Comparison of ENCODE assay signal across 8 cellular contexts in the genomic region with DNA sequence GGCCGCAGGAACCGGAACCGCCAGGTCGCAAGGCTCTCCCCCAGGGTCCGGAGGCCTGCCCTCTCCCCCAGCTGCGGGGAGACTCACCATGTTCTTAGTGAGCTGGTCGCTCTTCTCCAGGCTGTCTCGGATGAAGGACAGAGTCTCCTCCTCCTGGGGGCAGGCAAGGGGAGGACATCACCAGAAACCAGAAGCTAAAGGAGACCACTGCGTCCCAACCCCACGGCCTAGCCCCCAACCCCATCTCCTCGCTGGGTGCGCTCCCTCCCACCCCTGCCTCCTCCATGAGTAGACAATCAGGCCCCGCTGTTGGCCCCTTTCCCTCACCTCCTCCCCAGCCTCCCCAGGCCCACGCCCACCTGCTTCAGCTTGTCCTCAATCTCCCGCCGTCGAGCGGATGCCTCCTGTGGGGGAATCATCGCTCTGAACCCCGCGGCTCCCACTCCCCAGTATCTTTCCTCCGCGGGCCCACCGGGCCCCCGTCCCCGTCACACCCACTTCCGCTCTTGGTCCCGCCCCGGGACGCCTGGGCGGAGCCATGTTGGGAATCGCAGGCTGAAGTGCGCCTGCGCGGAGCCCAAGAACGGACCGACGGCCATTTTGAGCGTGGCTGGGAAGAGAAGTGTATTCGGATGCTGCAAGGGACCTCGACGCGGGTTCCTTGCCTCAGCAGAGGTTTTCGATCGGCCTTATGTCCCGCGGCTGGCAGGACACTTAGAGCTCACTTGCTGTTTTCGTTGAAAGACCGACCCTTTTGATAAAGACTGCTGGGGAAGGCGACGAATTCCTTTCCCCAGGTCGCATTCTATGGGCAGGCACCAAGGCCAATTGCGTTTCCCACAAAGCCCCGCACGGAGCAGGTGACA. TPM values are rescaled to one million over a fixed set of nuclear protein-coding genes. Genes with fewer than 3 reads are reported as not detected.
DNase-seq lines count a peak whose midpoint lies in the region; ATAC-seq and TF ChIP-seq lines count a peak whose summit lies in the region.

A gene with protein sequence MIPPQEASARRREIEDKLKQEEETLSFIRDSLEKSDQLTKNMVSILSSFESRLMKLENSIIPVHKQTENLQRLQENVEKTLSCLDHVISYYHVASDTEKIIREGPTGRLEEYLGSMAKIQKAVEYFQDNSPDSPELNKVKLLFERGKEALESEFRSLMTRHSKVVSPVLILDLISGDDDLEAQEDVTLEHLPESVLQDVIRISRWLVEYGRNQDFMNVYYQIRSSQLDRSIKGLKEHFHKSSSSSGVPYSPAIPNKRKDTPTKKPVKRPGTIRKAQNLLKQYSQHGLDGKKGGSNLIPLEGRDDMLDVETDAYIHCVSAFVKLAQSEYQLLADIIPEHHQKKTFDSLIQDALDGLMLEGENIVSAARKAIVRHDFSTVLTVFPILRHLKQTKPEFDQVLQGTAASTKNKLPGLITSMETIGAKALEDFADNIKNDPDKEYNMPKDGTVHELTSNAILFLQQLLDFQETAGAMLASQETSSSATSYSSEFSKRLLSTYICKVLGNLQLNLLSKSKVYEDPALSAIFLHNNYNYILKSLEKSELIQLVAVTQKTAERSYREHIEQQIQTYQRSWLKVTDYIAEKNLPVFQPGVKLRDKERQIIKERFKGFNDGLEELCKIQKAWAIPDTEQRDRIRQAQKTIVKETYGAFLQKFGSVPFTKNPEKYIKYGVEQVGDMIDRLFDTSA (minus strand): TSS at position 514 of the 866 bp plus-strand sequence. CDS start 95 bp downstream, at position 419.

- DNase-seq in NT2/D1 (ENCODE audit: low read depth, low spot score) (peak; percentile 85), midbrain (lab: John Stamatoyannopoulos, UW) (peak; percentile 95)
- DNase-seq in activated CD8-positive, alpha-beta memory T cell treated with anti-CD3 and anti-CD28 coated beads, Interleukin-2, amount 50 U/mL, for 1 hour (ENCODE audit: extremely low read depth) = peak; percentile 62
- peak; percentile 88 to 89 for DNase-seq in stimulated activated CD8-positive, alpha-beta memory T cell treated with anti-CD3 and anti-CD28 coated beads, Interleukin-15, amount 100 ng/mL, for 48 hours (ENCODE audit: low read depth in 2 of 2)

- in situ Hi-C loops in endometrial microvascular endothelial cells (cut with HindIII; ENCODE audit: inconsistent ontology term, low pct_unique_long_range_greater_than_20kb, low sequenced_read_pairs) = no loop called here

- H3K9ac ChIP-seq in HUES48 (ENCODE audit: low read depth, low read length) = peak within 1 kb of the TSS; percentile 49
- peak within 1 kb of the TSS; percentile 97 for H3K9ac ChIP-seq in NT2/D1 (ENCODE audit: insufficient read length, low read depth)

- ATAC-seq in GM19463 (IDR thresholded peaks at IDR 0.05; ENCODE audit: unreplicated experiment) = peak; percentile 85

- H3K4me1 ChIP-seq in HUES48 (ENCODE audit: control insufficient read depth, insufficient read depth, low read length) = peaks cover 19% of the 10 kb centered on the region
- peaks cover 7% of the 10 kb centered on the region for H3K4me1 ChIP-seq in NT2/D1 (ENCODE audit: insufficient read depth, insufficient read length)

- no peak for TF ChIP-seq CTCF in C4-2B (conservative IDR thresholded peaks at IDR 0.05)

- H3K36me3 ChIP-seq in HUES48 (ENCODE audit: control insufficient read depth, insufficient read depth, low read length) = peaks cover 36% of the 10 kb centered on the region
- H3K36me3 ChIP-seq in NT2/D1 (ENCODE audit: insufficient read depth, insufficient read length, low read length) = peaks cover 37% of the 10 kb centered on the region

- no peaks in the 10 kb centered on the region for H3K9me3 ChIP-seq in HUES48 (ENCODE audit: control insufficient read depth, insufficient read depth, low read length)
- H3K9me3 ChIP-seq in NT2/D1 (ENCODE audit: insufficient read depth, low read length) = no peaks in the 10 kb centered on the region

- H3K27me3 ChIP-seq in HUES48 (ENCODE audit: control insufficient read depth, insufficient read depth, low read length) (no peaks in the 10 kb centered on the region), NT2/D1 (ENCODE audit: insufficient read depth, insufficient read length) (no peaks in the 10 kb centered on the region)

- H3K4me3 ChIP-seq in HUES48 (ENCODE audit: low read depth, low read length) (peak within 1 kb of the TSS; percentile 71), NT2/D1 (ENCODE audit: insufficient read length, low read depth) (peak within 1 kb of the TSS; percentile 71)

- H3K27ac ChIP-seq in C4-2B = peak within 1 kb of the TSS; percentile 84
- H3K27ac ChIP-seq in HUES48 (ENCODE audit: low read depth, low read length) = peak within 1 kb of the TSS; percentile 89

RNA-seq across cellular contexts. Expression of the gene that starts here (rescaled TPM):
- total RNA-seq in endometrial microvascular endothelial cells (ENCODE audit: inconsistent ontology term) = 70.9 TPM

Comparison
In these comparisons a context has a peak if more than half of its experiments do, and no peak if none do; other contexts are left out.
1. Peak in every context shown above with its lines: DNase-seq, ATAC-seq, H3K4me3 ChIP-seq and H3K27ac ChIP-seq.